12 cellular contexts compared by ENCODE assay signal in genomic region chr17:16980813-16981731, GRCh38. TPM values are rescaled to one million over a fixed set of nuclear protein-coding genes. Genes with fewer than 3 reads are reported as not detected.
DNase-seq lines count a peak whose midpoint lies in the region; ATAC-seq and TF ChIP-seq lines count a peak whose summit lies in the region.
"Had no signal": no experiment of that assay in that cellular context is flagged by ENCODE, and none has a peak within 500 bp of the region (broad histone marks: within the 10 kb centered on the region; RNA-seq: fewer than 3 reads in every experiment).

No MANE protein-coding gene starts in this region.

- no peaks in the 10 kb centered on the region for H3K9me3 ChIP-seq in MM.1S (replicated peaks; ENCODE audit: insufficient read depth, low read length)
- H3K9me3 ChIP-seq: right lobe of liver had no signal

- intact Hi-C loops in Right ventricle myocardium inferior (cut with DNase I): no loop called here

- no peak for TF ChIP-seq POLR2A in erythroblast (IDR thresholded peaks at IDR 0.05; ENCODE audit: low read length)

- H3K4me1 Mint-ChIP-seq in glutamatergic neuron (ENCODE audit: low read depth, unreplicated experiment): peaks cover 18% of the 10 kb centered on the region

- H3K9ac ChIP-seq in MM.1S (ENCODE audit: low read length): no peak overlapping the region

- H3K4me2 ChIP-seq in MM.1S (ENCODE audit: low read depth, low read length): no peak overlapping the region

- H4K20me1 ChIP-seq in MM.1S (ENCODE audit: insufficient read depth, low read length): no peaks in the 10 kb centered on the region

- H3K36me3 ChIP-seq in MM.1S (replicated peaks; ENCODE audit: insufficient read depth, low read length): no peaks in the 10 kb centered on the region
- H3K36me3 ChIP-seq: right lobe of liver had no signal

- peaks cover 29% of the 10 kb centered on the region for H3F3A ChIP-seq in MM.1S (ENCODE audit: insufficient read depth, low read length)

- peaks cover 44% of the 10 kb centered on the region for H3K4me1 ChIP-seq in MM.1S (ENCODE audit: low read length)
- H3K4me1 ChIP-seq: right lobe of liver had no signal

- ATAC-seq in GM21381 (IDR thresholded peaks at IDR 0.05; ENCODE audit: unreplicated experiment): peak; percentile 42
- ATAC-seq in Right ventricle myocardium inferior: no peak

- peaks cover 14% of the 10 kb centered on the region for H3K79me2 ChIP-seq in MM.1S (ENCODE audit: low read length)

- no peak overlapping the region for H3K4me3 ChIP-seq in MM.1S (ENCODE audit: low read length)
- H3K4me3 ChIP-seq: right lobe of liver had no signal

- H3K9me3 Mint-ChIP-seq in glutamatergic neuron (ENCODE audit: unreplicated experiment): peaks cover 5% of the 10 kb centered on the region

- H3K27ac Mint-ChIP-seq in glutamatergic neuron (ENCODE audit: unreplicated experiment): peak overlapping the region; percentile 92

- H2AFZ ChIP-seq in MM.1S (ENCODE audit: low read length): no peak overlapping the region

- TF ChIP-seq CTCF in MM.1S (IDR thresholded peaks at IDR 0.05; ENCODE audit: low read length): no peak
- TF ChIP-seq CTCF in glutamatergic neuron (IDR thresholded peaks at IDR 0.05; ENCODE audit: partially characterized antibody, unreplicated experiment): no peak

- H3K4me3 Mint-ChIP-seq in glutamatergic neuron (ENCODE audit: unreplicated experiment): peak overlapping the region; percentile 76

- H3K27me3 Mint-ChIP-seq in glutamatergic neuron (ENCODE audit: unreplicated experiment): peaks cover 2% of the 10 kb centered on the region

- DNase-seq in GM03348 (ENCODE audit: low spot score): peak; percentile 50
- peak; percentile 4 for DNase-seq in MM.1S
- DNase-seq in glutamatergic neuron: peak; percentile 55
- no peak for DNase-seq in erythroblast (lab: John Stamatoyannopoulos, UW)
- no peak for DNase-seq in NCI-H226
- no peak for DNase-seq in occipital lobe (lab: John Stamatoyannopoulos, UW)
- no peak for DNase-seq in Right ventricle myocardium inferior (ENCODE audit: missing footprints)
- DNase-seq: central memory CD4-positive, alpha-beta T cell; KG1; right lobe of liver had no signal

- H3K36me3 Mint-ChIP-seq in glutamatergic neuron (ENCODE audit: unreplicated experiment): peaks cover 8% of the 10 kb centered on the region

- no peaks in the 10 kb centered on the region for H3K27me3 ChIP-seq in MM.1S (replicated peaks; ENCODE audit: insufficient read depth, low read length)
- H3K27me3 ChIP-seq: right lobe of liver had no signal

- H3K9me2 ChIP-seq in MM.1S (replicated peaks; ENCODE audit: insufficient read depth, low read length): no peaks in the 10 kb centered on the region

- no peak overlapping the region for H3K27ac ChIP-seq in MM.1S (ENCODE audit: low read length)
- H3K27ac ChIP-seq: right lobe of liver had no signal

RNA-seq across cellular contexts. Expression of gene TNFRSF13B, which starts 9.2 kb away (rescaled TPM):
- total RNA-seq in glutamatergic neuron (ENCODE audit: unreplicated experiment) (not detected), occipital lobe (not detected), Right ventricle myocardium inferior (not detected)
- total RNA-seq: temporal lobe had no signal

Comparison
In these comparisons a context has a peak if more than half of its experiments do, and no peak if none do; other contexts are left out.
1. DNase-seq: peak in GM03348 (single experiment), MM.1S (single experiment) and glutamatergic neuron (single experiment); none in erythroblast (0 of 2), NCI-H226 (single experiment), occipital lobe (single experiment) and Right ventricle myocardium inferior (single experiment).